Comparison of ENCODE assay signal across 22 cellular contexts in genomic region chr5:60517094-60517694, GRCh38.
DNase-seq lines count a peak whose midpoint lies in the region; ATAC-seq and TF ChIP-seq lines count a peak whose summit lies in the region.
"Had no signal": no experiment of that assay in that cellular context is flagged by ENCODE, and none has a peak within 500 bp of the region (broad histone marks: within the 10 kb centered on the region; RNA-seq: fewer than 3 reads in every experiment).

No MANE protein-coding gene starts in this region.

- H3K9me3 Mint-ChIP-seq in stimulated activated naive CD8-positive, alpha-beta T cell treated with anti-CD3 and anti-CD28 coated beads, Interleukin-15, amount 100 ng/mL, for 72 hours: no peaks in the 10 kb centered on the region

- no peaks in the 10 kb centered on the region for H3K27me3 ChIP-seq in lower lobe of right lung (ENCODE audit: low read depth)
- no peaks in the 10 kb centered on the region for H3K27me3 ChIP-seq in effector memory CD4-positive, alpha-beta T cell (replicated peaks; ENCODE audit: control insufficient read depth, insufficient read depth, low read length, poor library complexity, severe bottlenecking)
- H3K27me3 ChIP-seq: BE2C, SJCRH30 had no signal

- TF ChIP-seq CTCF in lower lobe of right lung (IDR thresholded peaks at IDR 0.05): no peak

- H3K27ac ChIP-seq in lower lobe of right lung: no peak overlapping the region
- H3K27ac ChIP-seq in effector memory CD4-positive, alpha-beta T cell (ENCODE audit: insufficient read depth, low read length, poor library complexity, severe bottlenecking): no peak overlapping the region
- H3K27ac ChIP-seq: PC-9, SJCRH30 had no signal

- no peak for DNase-seq in stimulated activated naive CD8-positive, alpha-beta T cell treated with anti-CD3 and anti-CD28 coated beads, Interleukin-15, amount 100 ng/mL, for 72 hours
- no peak for DNase-seq in stimulated activated naive CD8-positive, alpha-beta T cell treated with anti-CD3 and anti-CD28 coated beads, Interleukin-15, Interleukin-2, amounts not matched to agents 100 U/mL and 50 U/mL, for 24 hours
- no peak for DNase-seq in lower lobe of right lung
- peak; percentile 77 for DNase-seq in posterior vena cava (ENCODE audit: low spot score)
- DNase-seq in effector memory CD4-positive, alpha-beta T cell: no peak
- DNase-seq: 8988T; BE2C; Caco-2; CD4-positive, CD25-positive, alpha-beta regulatory T cell; DMS153; GDM1; IMR-90; NCI-H1048; NCI-H1436; NCI-H2029; NCI-H345; NCI-H526; PC-9; SJCRH30 had no signal

- H3K36me3 ChIP-seq in lower lobe of right lung: no peaks in the 10 kb centered on the region
- H3K36me3 ChIP-seq in effector memory CD4-positive, alpha-beta T cell (ENCODE audit: control insufficient read depth, insufficient read depth, low read length): no peaks in the 10 kb centered on the region
- H3K36me3 ChIP-seq: BE2C, SJCRH30 had no signal

- H3K27ac Mint-ChIP-seq in stimulated activated naive CD8-positive, alpha-beta T cell treated with anti-CD3 and anti-CD28 coated beads, Interleukin-15, amount 100 ng/mL, for 72 hours: no peak overlapping the region
- H3K27ac Mint-ChIP-seq: CD4-positive, CD25-positive, alpha-beta regulatory T cell had no signal

- H3K9me3 ChIP-seq in lower lobe of right lung: no peaks in the 10 kb centered on the region
- no peaks in the 10 kb centered on the region for H3K9me3 ChIP-seq in effector memory CD4-positive, alpha-beta T cell (ENCODE audit: control insufficient read depth, low read length)
- H3K9me3 ChIP-seq: BE2C, Caco-2, SJCRH30 had no signal

- ATAC-seq in stimulated activated naive CD8-positive, alpha-beta T cell treated with anti-CD3 and anti-CD28 coated beads, Interleukin-15, amount 100 ng/mL, for 72 hours: peak; percentile 26
- no peak for ATAC-seq in stimulated activated naive CD8-positive, alpha-beta T cell treated with anti-CD3 and anti-CD28 coated beads, Interleukin-15, Interleukin-2, amounts not matched to agents 100 U/mL and 50 U/mL, for 24 hours
- peak; percentile 11 to 43 for ATAC-seq in lower lobe of right lung
- no peak for ATAC-seq in HG02642 (IDR thresholded peaks at IDR 0.05; ENCODE audit: poor library complexity, unreplicated experiment)
- no peak for ATAC-seq in GM21526 (IDR thresholded peaks at IDR 0.05; ENCODE audit: low FRiP score, unreplicated experiment)
- no peak for ATAC-seq in GM21576 (IDR thresholded peaks at IDR 0.05; ENCODE audit: unreplicated experiment)

- peaks cover 6% of the 10 kb centered on the region for H3K4me1 ChIP-seq in lower lobe of right lung
- H3K4me1 ChIP-seq in effector memory CD4-positive, alpha-beta T cell (ENCODE audit: control insufficient read depth, insufficient read depth, low read length, poor library complexity, severe bottlenecking): no peaks in the 10 kb centered on the region
- H3K4me1 ChIP-seq: Caco-2, SJCRH30 had no signal

- no peaks in the 10 kb centered on the region for H3K27me3 Mint-ChIP-seq in stimulated activated naive CD8-positive, alpha-beta T cell treated with anti-CD3 and anti-CD28 coated beads, Interleukin-15, amount 100 ng/mL, for 72 hours
- H3K27me3 Mint-ChIP-seq: CD4-positive, CD25-positive, alpha-beta regulatory T cell had no signal

- H3K4me3 Mint-ChIP-seq in stimulated activated naive CD8-positive, alpha-beta T cell treated with anti-CD3 and anti-CD28 coated beads, Interleukin-15, amount 100 ng/mL, for 72 hours: no peak overlapping the region
- H3K4me3 Mint-ChIP-seq: CD4-positive, CD25-positive, alpha-beta regulatory T cell had no signal

- peaks cover 10% of the 10 kb centered on the region for H3K4me1 Mint-ChIP-seq in stimulated activated naive CD8-positive, alpha-beta T cell treated with anti-CD3 and anti-CD28 coated beads, Interleukin-15, amount 100 ng/mL, for 72 hours
- H3K4me1 Mint-ChIP-seq: CD4-positive, CD25-positive, alpha-beta regulatory T cell had no signal

- intact Hi-C loops in lower lobe of right lung (cut with DNase I) (no loop called here), posterior vena cava (cut with DNase I) (no loop called here)

- H3K4me3 ChIP-seq in lower lobe of right lung: no peak overlapping the region
- H3K4me3 ChIP-seq in effector memory CD4-positive, alpha-beta T cell (ENCODE audit: insufficient read depth, low read depth, low read length, poor library complexity, severe bottlenecking): no peak overlapping the region
- H3K4me3 ChIP-seq: PC-9, SJCRH30 had no signal

Comparison
In these comparisons a context has a peak if more than half of its experiments do, and no peak if none do; other contexts are left out.
1. ATAC-seq: peak in stimulated activated naive CD8-positive, alpha-beta T cell treated with anti-CD3 and anti-CD28 coated beads, Interleukin-15, amount 100 ng/mL, for 72 hours (single experiment) and lower lobe of right lung (2 of 2); none in stimulated activated naive CD8-positive, alpha-beta T cell treated with anti-CD3 and anti-CD28 coated beads, Interleukin-15, Interleukin-2, amounts not matched to agents 100 U/mL and 50 U/mL, for 24 hours (single experiment), HG02642 (single experiment), GM21526 (single experiment) and GM21576 (single experiment).